36 cellular contexts compared by ENCODE assay signal in the genomic region with DNA sequence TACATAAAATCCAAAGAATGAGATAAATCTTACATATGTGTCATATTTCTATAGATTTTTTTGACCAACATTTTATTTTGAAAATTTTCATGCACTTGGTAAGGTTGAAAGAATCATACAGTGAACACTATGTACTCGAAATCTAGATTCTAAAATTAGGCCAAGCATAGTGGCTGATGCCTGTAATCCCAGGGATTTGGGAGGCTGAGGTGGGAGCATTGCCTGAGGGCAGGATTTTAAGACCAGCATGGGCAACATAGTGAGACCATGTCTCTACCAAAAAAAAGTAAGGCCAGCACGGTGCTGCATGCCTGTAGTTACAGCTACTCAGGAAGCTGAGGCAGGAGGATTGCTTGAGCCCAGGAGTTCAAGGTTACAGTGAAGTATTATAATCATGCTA.
"Had no signal": no experiment of that assay in that cellular context is flagged by ENCODE, and none has a peak within 500 bp of the region (broad histone marks: within the 10 kb centered on the region; RNA-seq: fewer than 3 reads in every experiment).

No MANE protein-coding gene starts in this region.

- H3K36me3 ChIP-seq: adrenal gland, brain microvascular endothelial cell, breast epithelium had no signal

- H3K27me3 ChIP-seq: adrenal gland, body of pancreas, brain microvascular endothelial cell, breast epithelium had no signal

- H3K4me1 ChIP-seq: adrenal gland, body of pancreas, breast epithelium had no signal

- H3K4me1 Mint-ChIP-seq: activated B cell treated with CpG ODN at 0.5 μM for 24 hours; activated CD4-positive, alpha-beta T cell treated with anti-CD3 and anti-CD28 coated beads, Interleukin-2, amount 10 ng/mL, durations not matched to agents 24 days and 14 days; activated naive CD8-positive, alpha-beta T cell treated with anti-CD3 and anti-CD28 coated beads for 36 hours; activated T-helper 17 cell treated with anti-CD3 and anti-CD28 coated beads, Interleukin-2, amount 50 U/mL, for 72 hours; central memory CD8-positive, alpha-beta T cell had no signal

- H3K27ac Mint-ChIP-seq: activated B cell treated with CpG ODN at 0.5 μM for 24 hours; activated CD4-positive, alpha-beta memory T cell treated with anti-CD3 and anti-CD28 coated beads for 36 hours; activated CD4-positive, alpha-beta T cell treated with anti-CD3 and anti-CD28 coated beads, Interleukin-2, amount 10 ng/mL, durations not matched to agents 24 days and 14 days; activated CD8-positive, alpha-beta T cell treated with anti-CD3 and anti-CD28 coated beads for 36 hours; activated naive CD4-positive, alpha-beta T cell treated with anti-CD3 and anti-CD28 coated beads for 36 hours; activated naive CD4-positive, alpha-beta T cell treated with anti-CD3 and anti-CD28 coated beads, Interleukin-2, amount 50 U/mL, for 72 hours; activated naive CD8-positive, alpha-beta T cell treated with anti-CD3 and anti-CD28 coated beads for 36 hours; activated T-cell treated with anti-CD3 and anti-CD28 coated beads, Interleukin-2, amount 50 U/mL, for 72 hours; activated T-helper 1 cell treated with anti-CD3 and anti-CD28 coated beads, Interleukin-12 subunit alpha, Interleukin-12 subunit beta, Interleukin-2, Interleukin-4 antibody, amounts not matched to agents 30 ng/mL and 10 ng/mL and 1 ng/mL, durations not matched to agents 14 hours and 24 hours and 36 hours; activated T-helper 17 cell treated with anti-CD3 and anti-CD28 coated beads, Interleukin-2, amount 50 U/mL, for 72 hours; T-helper 1 cell treated with Interleukin-12 subunit alpha and Interleukin-12 subunit beta and Interleukin-4 antibody, amounts not matched to agents 30 μg/mL and 1 μg/mL, for 36 hours; T-helper 2 cell treated with Interferon-gamma antibody and Interleukin-4, amounts not matched to agents 5 μg/mL and 100 μg/mL, for 36 hours had no signal

- ATAC-seq: activated CD8-positive, alpha-beta T cell treated with anti-CD3 and anti-CD28 coated beads for 36 hours; activated naive CD4-positive, alpha-beta T cell treated with anti-CD3 and anti-CD28 coated beads, Interleukin-2, amount 50 U/mL, for 72 hours; activated T-cell treated with anti-CD3 and anti-CD28 coated beads, Interleukin-2, amount 50 U/mL, for 4 hours; activated T-cell treated with anti-CD3 and anti-CD28 coated beads, Interleukin-2, amount 50 U/mL, for 72 hours; activated T-helper 17 cell treated with anti-CD3 and anti-CD28 coated beads, Interleukin-2, amount 50 U/mL, for 72 hours; body of pancreas had no signal

- H3K9me3 Mint-ChIP-seq: activated B cell treated with CpG ODN at 0.5 μM for 24 hours; activated CD4-positive, alpha-beta T cell treated with anti-CD3 and anti-CD28 coated beads, Interleukin-2, amount 10 ng/mL, durations not matched to agents 24 days and 14 days; activated T-helper 1 cell treated with anti-CD3 and anti-CD28 coated beads, Interleukin-12 subunit alpha, Interleukin-12 subunit beta, Interleukin-2, Interleukin-4 antibody, amounts not matched to agents 30 ng/mL and 10 ng/mL and 1 ng/mL, durations not matched to agents 14 hours and 24 hours and 36 hours; T-helper 1 cell treated with Interleukin-12 subunit alpha and Interleukin-12 subunit beta and Interleukin-4 antibody, amounts not matched to agents 30 μg/mL and 1 μg/mL, for 36 hours; T-helper 2 cell treated with Interferon-gamma antibody and Interleukin-4, amounts not matched to agents 5 μg/mL and 100 μg/mL, for 36 hours had no signal

- H3K4me3 ChIP-seq: adrenal gland, body of pancreas, breast epithelium had no signal

- DNase-seq: activated B cell treated with CpG ODN at 0.5 μM for 24 hours; activated CD4-positive, alpha-beta memory T cell treated with anti-CD3 and anti-CD28 coated beads for 36 hours; activated CD4-positive, alpha-beta T cell treated with anti-CD3 and anti-CD28 coated beads for 4 hours; activated CD4-positive, alpha-beta T cell treated with anti-CD3 and anti-CD28 coated beads, Interleukin-2, amount 10 ng/mL, durations not matched to agents 24 days and 14 days; activated CD4-positive, alpha-beta T cell treated with anti-CD3 and anti-CD28 coated beads, Interleukin-2, amount 50 U/mL, for 1 hour; activated CD4-positive, alpha-beta T cell treated with anti-CD3 and anti-CD28 coated beads, Interleukin-2, amount 50 U/mL, for 4 hours; activated CD4-positive, CD25-positive, alpha-beta regulatory T cell treated with anti-CD3 and anti-CD28 coated beads, Interleukin-2, amount 50 U/mL, for 72 hours; activated CD8-positive, alpha-beta memory T cell treated with anti-CD3 and anti-CD28 coated beads, Interleukin-2, amount 50 U/mL, for 4 hours; activated CD8-positive, alpha-beta T cell treated with anti-CD3 and anti-CD28 coated beads for 36 hours; activated effector memory CD4-positive, alpha-beta T cell treated with anti-CD3 and anti-CD28 coated beads, Interleukin-2, amount 50 U/mL, for 16 hours; activated gamma-delta T cell treated with Interleukin-2 at 50 U/mL for 16 hours; activated naive CD4-positive, alpha-beta T cell; activated naive CD4-positive, alpha-beta T cell treated with anti-CD3 and anti-CD28 coated beads for 36 hours; activated naive CD4-positive, alpha-beta T cell treated with anti-CD3 and anti-CD28 coated beads, Interleukin-2, amount 50 U/mL, for 16 hours; activated naive CD8-positive, alpha-beta T cell treated with anti-CD3 and anti-CD28 coated beads for 36 hours; activated T-cell treated with anti-CD3 and anti-CD28 coated beads for 4 hours; activated T-cell treated with anti-CD3 and anti-CD28 coated beads, Interleukin-2, amount 50 U/mL, for 1 hour; activated T-cell treated with anti-CD3 and anti-CD28 coated beads, Interleukin-2, amount 50 U/mL, for 4 hours; activated T-cell treated with anti-CD3 and anti-CD28 coated beads, Interleukin-2, amount 50 U/mL, for 72 hours; adrenal gland; amniotic stem cell; aorta; body of pancreas; brain microvascular endothelial cell; caudate nucleus; T-helper 1 cell; T-helper 2 cell; T-helper 9 cell had no signal

- H3K27ac ChIP-seq: adrenal gland, body of pancreas, brain microvascular endothelial cell, breast epithelium, VCaP had no signal

- H3K9me3 ChIP-seq: adrenal gland, body of pancreas had no signal

- H3K4me3 Mint-ChIP-seq: activated B cell treated with CpG ODN at 0.5 μM for 24 hours; activated CD4-positive, alpha-beta memory T cell treated with anti-CD3 and anti-CD28 coated beads for 36 hours; activated CD4-positive, alpha-beta T cell treated with anti-CD3 and anti-CD28 coated beads, Interleukin-2, amount 10 ng/mL, durations not matched to agents 24 days and 14 days; activated CD8-positive, alpha-beta T cell treated with anti-CD3 and anti-CD28 coated beads for 36 hours; activated naive CD4-positive, alpha-beta T cell treated with anti-CD3 and anti-CD28 coated beads for 36 hours; activated naive CD8-positive, alpha-beta T cell treated with anti-CD3 and anti-CD28 coated beads for 36 hours; activated T-cell treated with anti-CD3 and anti-CD28 coated beads, Interleukin-2, amount 50 U/mL, for 4 hours; activated T-cell treated with anti-CD3 and anti-CD28 coated beads, Interleukin-2, amount 50 U/mL, for 72 hours; activated T-helper 1 cell treated with anti-CD3 and anti-CD28 coated beads, Interleukin-12 subunit alpha, Interleukin-12 subunit beta, Interleukin-2, Interleukin-4 antibody, amounts not matched to agents 30 ng/mL and 10 ng/mL and 1 ng/mL, durations not matched to agents 14 hours and 24 hours and 36 hours; activated T-helper 17 cell treated with anti-CD3 and anti-CD28 coated beads, Interleukin-2, amount 50 U/mL, for 72 hours; central memory CD8-positive, alpha-beta T cell; T-helper 1 cell treated with Interleukin-12 subunit alpha and Interleukin-12 subunit beta and Interleukin-4 antibody, amounts not matched to agents 30 μg/mL and 1 μg/mL, for 36 hours; T-helper 2 cell treated with Interferon-gamma antibody and Interleukin-4, amounts not matched to agents 5 μg/mL and 100 μg/mL, for 36 hours had no signal

- H3K27me3 Mint-ChIP-seq: activated B cell treated with CpG ODN at 0.5 μM for 24 hours; activated CD4-positive, alpha-beta memory T cell treated with anti-CD3 and anti-CD28 coated beads for 36 hours; activated CD4-positive, alpha-beta T cell treated with anti-CD3 and anti-CD28 coated beads, Interleukin-2, amount 10 ng/mL, durations not matched to agents 24 days and 14 days; activated naive CD8-positive, alpha-beta T cell treated with anti-CD3 and anti-CD28 coated beads for 36 hours; central memory CD8-positive, alpha-beta T cell had no signal

- H3K36me3 Mint-ChIP-seq: activated CD4-positive, alpha-beta memory T cell treated with anti-CD3 and anti-CD28 coated beads for 36 hours; activated naive CD4-positive, alpha-beta T cell treated with anti-CD3 and anti-CD28 coated beads, Interleukin-2, amount 50 U/mL, for 72 hours; activated naive CD8-positive, alpha-beta T cell treated with anti-CD3 and anti-CD28 coated beads for 36 hours had no signal
